ENCODE assay signal across 26 cellular contexts in genomic region chr11:121297872-121298271, GRCh38. TPM values are rescaled to one million over a fixed set of nuclear protein-coding genes. Genes with fewer than 3 reads are reported as not detected.
DNase-seq lines count a peak whose midpoint lies in the region; ATAC-seq and TF ChIP-seq lines count a peak whose summit lies in the region.
"Had no signal": no experiment of that assay in that cellular context is flagged by ENCODE, and none has a peak within 500 bp of the region (broad histone marks: within the 10 kb centered on the region; RNA-seq: fewer than 3 reads in every experiment).

No MANE protein-coding gene starts in this region.

- H3K9me3 ChIP-seq in cardiac muscle cell (ENCODE audit: low read depth) (no peaks in the 10 kb centered on the region), RWPE2 (ENCODE audit: severe bottlenecking) (no peaks in the 10 kb centered on the region), mesenchymal stem cell (ENCODE audit: control insufficient read depth, low read length) (no peaks in the 10 kb centered on the region)
- H3K9me3 ChIP-seq: BE2C, SJSA1 had no signal

- H3K36me3 Mint-ChIP-seq in activated CD4-positive, alpha-beta T cell treated with anti-CD3 and anti-CD28 coated beads for 36 hours (ENCODE audit: low read depth), result peaks cover 11% of the 10 kb centered on the region

- TF ChIP-seq CTCF in cardiac muscle cell (IDR thresholded peaks at IDR 0.05; ENCODE audit: low read depth, low read length) (no peak), RWPE2 (IDR thresholded peaks at IDR 0.05; ENCODE audit: poor library complexity, severe bottlenecking) (no peak)

- peaks cover 68% of the 10 kb centered on the region for H3K4me1 ChIP-seq in cardiac muscle cell (ENCODE audit: low read depth)
- H3K4me1 ChIP-seq in RWPE2 (ENCODE audit: insufficient read depth, poor library complexity, severe bottlenecking), result peaks cover 20% of the 10 kb centered on the region
- H3K4me1 ChIP-seq in mesenchymal stem cell (ENCODE audit: control insufficient read depth, insufficient read depth, low read depth, low read length), result no peaks in the 10 kb centered on the region
- H3K4me1 ChIP-seq: BE2C, SJSA1 had no signal

- POLR2A ChIA-PET in activated CD4-positive, alpha-beta T cell treated with anti-CD3 and anti-CD28 coated beads for 36 hours (lab: Charles Lee), result no interaction called here

- H2BK15ac ChIP-seq in mesenchymal stem cell (ENCODE audit: low read depth, poor library complexity, severe bottlenecking), result peak overlapping the region; percentile 23

- H4K8ac ChIP-seq in mesenchymal stem cell (ENCODE audit: low read length), result no peak overlapping the region

- no peak overlapping the region for H2BK12ac ChIP-seq in mesenchymal stem cell (ENCODE audit: low read length in 2 of 2)

- peak overlapping the region in 1 of 2 experiments; percentile 34 for H3K18ac ChIP-seq in mesenchymal stem cell (ENCODE audit: low read depth in 1 of 2, low read length in 2 of 2)

- H3K36me3 ChIP-seq in cardiac muscle cell, result peaks cover 5% of the 10 kb centered on the region
- peaks cover 25% of the 10 kb centered on the region for H3K36me3 ChIP-seq in RWPE2 (ENCODE audit: low read depth)
- H3K36me3 ChIP-seq in mesenchymal stem cell (ENCODE audit: control insufficient read depth in 1 of 2, insufficient read depth in 2 of 2, low read depth in 1 of 2, low read length in 2 of 2), result peaks cover 0 to 11% of the 10 kb centered on the region in 2 experiments
- H3K36me3 ChIP-seq: SJSA1 had no signal

- CTCF ChIA-PET in activated CD4-positive, alpha-beta T cell treated with anti-CD3 and anti-CD28 coated beads for 36 hours (lab: Charles Lee), result no interaction called here

- H3K14ac ChIP-seq in mesenchymal stem cell (ENCODE audit: low read length in 2 of 2), result no peak overlapping the region

- H3K23ac ChIP-seq in mesenchymal stem cell (ENCODE audit: low read length in 2 of 2), result no peak overlapping the region

- H3K27me3 ChIP-seq in cardiac muscle cell (no peaks in the 10 kb centered on the region), RWPE2 (ENCODE audit: insufficient read depth, poor library complexity, severe bottlenecking) (no peaks in the 10 kb centered on the region), mesenchymal stem cell (ENCODE audit: control insufficient read depth in 1 of 2, insufficient read depth in 1 of 2, low read length in 2 of 2) (no peaks in the 10 kb centered on the region)
- H3K27me3 ChIP-seq: BE2C, SJSA1 had no signal

- WGBS in mesenchymal stem cell, result 98% methylated on average over 5 of the region's 5 CpGs

- peak overlapping the region; percentile 75 for H3K27ac ChIP-seq in cardiac muscle cell
- peak overlapping the region; percentile 20 for H3K27ac ChIP-seq in RWPE2 (ENCODE audit: poor library complexity, severe bottlenecking)
- no peak overlapping the region for H3K27ac ChIP-seq in mesenchymal stem cell (ENCODE audit: low read length, poor library complexity, severe bottlenecking)
- H3K27ac ChIP-seq: GM23248, SJSA1 had no signal

- no peak overlapping the region for H2AK5ac ChIP-seq in mesenchymal stem cell (ENCODE audit: low read length, severe bottlenecking)

- no peak overlapping the region for H3K4ac ChIP-seq in mesenchymal stem cell (ENCODE audit: low read depth in 1 of 2, low read length in 2 of 2)

- no peak overlapping the region for H4K91ac ChIP-seq in mesenchymal stem cell (ENCODE audit: low read length)

- H3K27me3 Mint-ChIP-seq in activated CD4-positive, alpha-beta T cell treated with anti-CD3 and anti-CD28 coated beads for 36 hours, result no peaks in the 10 kb centered on the region

- no peak overlapping the region for H2BK120ac ChIP-seq in mesenchymal stem cell (ENCODE audit: low read depth, low read length)

- ATAC-seq in Right ventricle myocardium superior (ENCODE audit: poor library complexity) (no peak), RWPE2 (ENCODE audit: low read depth) (no peak), GM19397 (IDR thresholded peaks at IDR 0.05; ENCODE audit: unreplicated experiment) (no peak)
- ATAC-seq in activated CD4-positive, alpha-beta T cell treated with anti-CD3 and anti-CD28 coated beads for 36 hours, result no peak
- ATAC-seq: Right ventricle myocardium inferior had no signal

- H2BK5ac ChIP-seq in mesenchymal stem cell (ENCODE audit: low read depth, low read length, poor library complexity, severe bottlenecking), result no peak overlapping the region

- no peak overlapping the region for H3K4me3 Mint-ChIP-seq in activated CD4-positive, alpha-beta T cell treated with anti-CD3 and anti-CD28 coated beads for 36 hours
- H3K4me3 Mint-ChIP-seq: CD14-positive monocyte had no signal

- peaks cover 2% of the 10 kb centered on the region for H3K9me3 Mint-ChIP-seq in activated CD4-positive, alpha-beta T cell treated with anti-CD3 and anti-CD28 coated beads for 36 hours (ENCODE audit: low read depth)

- DNase-seq in cardiac muscle cell (ENCODE audit: low read depth in 1 of 2, low spot score in 1 of 2) (no peak), Right ventricle myocardium superior (no peak), RWPE2 (ENCODE audit: low spot score) (no peak), mesenchymal stem cell (no peak), amygdala (lab: John Stamatoyannopoulos, UW) (no peak)
- no peak for DNase-seq in activated CD4-positive, alpha-beta T cell treated with anti-CD3 and anti-CD28 coated beads for 36 hours
- DNase-seq: 8988T, ACHN, BE2C, DMS153, DND-41, GM23248, HCEC 1CT, Karpas-422, MV-4-11, NCI-H1105, NCI-H1436 treated with DMSO at 0.1 percent for 48 hours, NCI-H187 treated with DMSO at 0.1 percent for 48 hours, NCI-H2171 treated with DMSO at 0.1 percent for 48 hours, NCI-H345, NCI-H510A treated with DMSO at 0.1 percent for 48 hours, NCI-H774 had no signal

- peak overlapping the region; percentile 76 for H3K4me3 ChIP-seq in cardiac muscle cell
- H3K4me3 ChIP-seq in RWPE2 (ENCODE audit: severe bottlenecking), result no peak overlapping the region
- no peak overlapping the region for H3K4me3 ChIP-seq in mesenchymal stem cell (ENCODE audit: insufficient read depth in 1 of 2, low read depth in 1 of 2, low read length in 2 of 2)
- H3K4me3 ChIP-seq: GM23248, SJSA1 had no signal

- H3K9ac ChIP-seq in mesenchymal stem cell (ENCODE audit: low read length), result no peak overlapping the region
- H3K9ac ChIP-seq: GM23248 had no signal

- peaks cover 24% of the 10 kb centered on the region for H3K79me1 ChIP-seq in mesenchymal stem cell (replicated peaks; ENCODE audit: low read length, poor library complexity, severe bottlenecking)

- intact Hi-C loops in Right ventricle myocardium superior (cut with DNase I), result no loop called here
- intact Hi-C loops in activated CD4-positive, alpha-beta T cell treated with anti-CD3 and anti-CD28 coated beads for 36 hours (cut with DNase I, micrococcal nuclease), result no loop called here

- no peak overlapping the region for H3K4me2 ChIP-seq in mesenchymal stem cell (ENCODE audit: low read length, poor library complexity, severe bottlenecking)

- H2AFZ ChIP-seq in mesenchymal stem cell (ENCODE audit: low read depth, low read length), result no peak overlapping the region
- H2AFZ ChIP-seq: GM23248 had no signal

- no peak overlapping the region for H3K27ac Mint-ChIP-seq in activated CD4-positive, alpha-beta T cell treated with anti-CD3 and anti-CD28 coated beads for 36 hours

- H3K4me1 Mint-ChIP-seq in activated CD4-positive, alpha-beta T cell treated with anti-CD3 and anti-CD28 coated beads for 36 hours, result peaks cover 43% of the 10 kb centered on the region

RNA-seq across cellular contexts. Expression of gene SC5D, which starts 5.3 kb away (rescaled TPM):
- total RNA-seq in cardiac muscle cell (246 and 343 TPM in 2 replicates), Right ventricle myocardium superior (18.0 TPM)
- polyA plus RNA-seq in cardiac muscle cell, result 475 and 620 TPM in 2 replicates
- polyA plus RNA-seq in mesenchymal stem cell (2013, experiment 1 of 2), result 123 TPM
- 132 TPM for polyA plus RNA-seq in mesenchymal stem cell (2013, experiment 2 of 2)
- total RNA-seq in activated CD4-positive, alpha-beta T cell treated with anti-CD3 and anti-CD28 coated beads for 36 hours, result 10 to 100 TPM; 22.3 to 29.9 TPM
